Comparison of ENCODE assay signal across 9 cellular contexts in the genomic region with DNA sequence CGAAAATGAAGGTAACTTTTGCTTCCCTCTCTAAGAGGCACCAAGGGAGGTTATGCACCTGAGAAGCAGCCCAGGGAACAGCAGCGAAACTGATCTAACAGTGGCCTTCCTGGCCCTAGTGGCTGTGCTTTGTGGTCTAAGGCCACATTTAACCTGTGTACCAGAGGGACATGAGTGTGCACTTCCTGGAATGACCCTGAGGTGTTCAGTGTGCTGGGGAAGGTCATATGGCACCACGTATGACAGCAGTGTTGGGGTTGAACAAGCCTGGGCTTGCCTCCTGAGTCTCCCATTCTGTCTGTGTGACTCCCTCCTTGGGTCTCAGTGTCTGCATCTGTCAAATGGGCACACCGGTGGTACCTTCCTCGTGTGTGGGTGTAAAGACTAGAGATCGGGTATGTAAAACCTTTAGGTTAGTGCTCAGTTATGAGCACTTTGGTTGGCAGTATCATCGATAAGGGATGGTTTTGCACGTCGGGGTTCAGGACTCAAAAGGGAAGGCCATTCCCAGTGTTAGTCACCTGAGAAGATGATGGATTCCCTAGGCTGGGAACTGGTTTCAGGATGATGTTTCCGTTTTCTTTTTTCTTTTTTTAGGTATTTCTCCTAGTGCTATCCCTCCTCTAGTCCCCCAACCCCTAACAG. TPM values are rescaled to one million over a fixed set of nuclear protein-coding genes. Genes with fewer than 3 reads are reported as not detected.
A peak's percentile ranks its signal among the peaks of the same experiment; 100 is the strongest.
DNase-seq lines count a peak whose midpoint lies in the region; ATAC-seq and TF ChIP-seq lines count a peak whose summit lies in the region.
"Had no signal": no experiment of that assay in that cellular context is flagged by ENCODE, and none has a peak within 500 bp of the region (broad histone marks: within the 10 kb centered on the region; RNA-seq: fewer than 3 reads in every experiment).

No MANE protein-coding gene starts in this region.

- TF ChIP-seq POLR2A in uterus (IDR thresholded peaks at IDR 0.05) = no peak

- H3K27ac ChIP-seq in BLaER1 = peak overlapping the region; percentile 47; the same call in 1 of the 2 replicates
- no peak overlapping the region for H3K27ac ChIP-seq in uterus

- H3K27me3 ChIP-seq in BLaER1 (no peaks in the 10 kb centered on the region), uterus (no peaks in the 10 kb centered on the region)

- H3K9me3 ChIP-seq in BLaER1 = no peaks in the 10 kb centered on the region
- no peaks in the 10 kb centered on the region for H3K9me3 ChIP-seq in uterus

- no peak for TF ChIP-seq CTCF in uterus (IDR thresholded peaks at IDR 0.05)

- DNase-seq in RPMI8226 (peak; percentile 75), amygdala (lab: John Stamatoyannopoulos, UW) (no peak), uterus (no peak), HT-29 (ENCODE audit: low spot score) (no peak)
- DNase-seq in stimulated activated CD4-positive, alpha-beta T cell treated with anti-CD3 and anti-CD28 coated beads, Interleukin-2, amount 100 ng/mL, for 48 hours = no peak
- DNase-seq: posterior cingulate gyrus had no signal

- peak; percentile 27 for ATAC-seq in GM19023 (IDR thresholded peaks at IDR 0.05; ENCODE audit: unreplicated experiment)
- ATAC-seq in HG02885 (IDR thresholded peaks at IDR 0.05; ENCODE audit: poor library complexity, unreplicated experiment) = peak; percentile 29

- intact Hi-C loops in uterus (cut with DNase I; ENCODE audit: low total_unique reads) = no loop called here

- peaks cover 68% of the 10 kb centered on the region for H3K4me1 ChIP-seq in BLaER1
- H3K4me1 ChIP-seq in uterus = no peaks in the 10 kb centered on the region

- no peak overlapping the region for H3K4me3 ChIP-seq in BLaER1
- no peak overlapping the region for H3K4me3 ChIP-seq in uterus

- H3K36me3 ChIP-seq in BLaER1 (peaks cover 7% of the 10 kb centered on the region), uterus (no peaks in the 10 kb centered on the region)

- no peaks in the 10 kb centered on the region for H4K20me1 ChIP-seq in BLaER1

- H3K4me2 ChIP-seq in BLaER1 = peak overlapping the region; percentile 59

- no peak overlapping the region for H3K9ac ChIP-seq in BLaER1

RNA-seq across cellular contexts. Expression of gene PLCG2, which starts 31.9 kb away (rescaled TPM):
- 10 to 100 TPM; 11.2 to 39.4 (median 18.8) TPM for total RNA-seq in uterus
- 1.6 and 3.0 TPM in 2 replicates for total RNA-seq in HT-29 (2014; rRNA removed; shearing (Covaris generic))
